8 cellular contexts compared by ENCODE assay signal in genomic region chr1:47424336-47424982, GRCh38. TPM values are rescaled to one million over a fixed set of nuclear protein-coding genes. Genes with fewer than 3 reads are reported as not detected.
DNase-seq lines count a peak whose midpoint lies in the region; ATAC-seq, FAIRE-seq and TF ChIP-seq lines count a peak whose summit lies in the region.
"Had no signal": no experiment of that assay in that cellular context is flagged by ENCODE, and none has a peak within 500 bp of the region (broad histone marks: within the 10 kb centered on the region; RNA-seq: fewer than 3 reads in every experiment).

No MANE protein-coding gene starts in this region.

- H3K36me3 ChIP-seq in upper lobe of right lung, result no peaks in the 10 kb centered on the region

- no peak overlapping the region for H3K4me3 ChIP-seq in upper lobe of right lung

- peak; percentile 67 for TF ChIP-seq CTCF in upper lobe of right lung (IDR thresholded peaks at IDR 0.05)

- ATAC-seq in upper lobe of right lung (peak; percentile 65), HG03039 (IDR thresholded peaks at IDR 0.05; ENCODE audit: unreplicated experiment) (no peak), GM21423 (IDR thresholded peaks at IDR 0.05; ENCODE audit: unreplicated experiment) (no peak)

- peaks cover 3% of the 10 kb centered on the region for H3K27me3 ChIP-seq in upper lobe of right lung

- no peak overlapping the region for H3K27ac ChIP-seq in upper lobe of right lung

- intact Hi-C loops in upper lobe of right lung (cut with DNase I), result no loop called here

- FAIRE-seq in G401.6 (lab: Jason Lieb, UNC), result peak; percentile 82

- no peaks in the 10 kb centered on the region for H3K4me1 ChIP-seq in upper lobe of right lung

- DNase-seq in MV-4-11 (lab: John Stamatoyannopoulos, UW) (peak; percentile 13), SW480 (ENCODE audit: low spot score) (peak; percentile 56), hepatic stellate cell (ENCODE audit: low spot score) (peak; percentile 69), upper lobe of right lung (no peak)

- no peaks in the 10 kb centered on the region for H3K9me3 ChIP-seq in upper lobe of right lung

RNA-seq across cellular contexts. Expression of gene FOXE3, which starts 8.4 kb away (rescaled TPM):
- total RNA-seq in upper lobe of right lung, result not detected
- total RNA-seq: skeletal muscle tissue had no signal

RNA-seq across cellular contexts. Expression of gene FOXD2, which starts 13.4 kb away (rescaled TPM):
- 0.35 TPM for total RNA-seq in upper lobe of right lung
